In genomic region chr17:20066253-20066652, GRCh38 we compare ENCODE assay signal across 10 cellular contexts. TPM values are rescaled to one million over a fixed set of nuclear protein-coding genes. Genes with fewer than 3 reads are reported as not detected.
DNase-seq lines count a peak whose midpoint lies in the region; ATAC-seq and TF ChIP-seq lines count a peak whose summit lies in the region.
"Had no signal": no experiment of that assay in that cellular context is flagged by ENCODE, and none has a peak within 500 bp of the region (broad histone marks: within the 10 kb centered on the region; RNA-seq: fewer than 3 reads in every experiment).

No MANE protein-coding gene starts in this region.

- CTCF ChIA-PET in SK-N-SH (lab: Yijun Ruan, JAX) = interaction anchor here (0.9 to 1.5 kb wide), 3 partner anchors 11 to 56 kb away, joined by 3 read pairs; no protein-coding TSS in a partner anchor

- DNase-seq in Ammon's horn (ENCODE audit: low spot score) (peak; percentile 42), SK-N-SH (no peak), fibroblast of pulmonary artery (ENCODE audit: low read depth) (peak; percentile 83), posterior cingulate gyrus (peak in 6 of 10 donors; percentile 23 to 90 (median 47)), D341Med (ENCODE audit: low spot score) (no peak)
- DNase-seq in activated T-cell treated with anti-CD3 and anti-CD28 coated beads, Interleukin-2, amount 50 U/mL, for 24 hours = no peak
- DNase-seq: activated naive CD8-positive, alpha-beta T cell treated with anti-CD3 and anti-CD28 coated beads, Interleukin-2, amount 10 ng/mL, durations not matched to agents 7 days and 5 days; CD8-positive, alpha-beta memory T cell had no signal

- no peak overlapping the region for H3K27ac Mint-ChIP-seq in activated T-cell treated with anti-CD3 and anti-CD28 coated beads, Interleukin-2, amount 50 U/mL, for 24 hours
- H3K27ac Mint-ChIP-seq: activated naive CD8-positive, alpha-beta T cell treated with anti-CD3 and anti-CD28 coated beads, Interleukin-2, amount 10 ng/mL, durations not matched to agents 7 days and 5 days; CD8-positive, alpha-beta memory T cell had no signal

- no peak for TF ChIP-seq RAD21 in SK-N-SH (IDR thresholded peaks at IDR 0.05; ENCODE audit: low read length)

- POLR2A ChIA-PET in SK-N-SH (lab: Yijun Ruan, JAX) = no interaction called here

- H3K4me1 Mint-ChIP-seq in activated T-cell treated with anti-CD3 and anti-CD28 coated beads, Interleukin-2, amount 50 U/mL, for 24 hours (ENCODE audit: low read depth) = peaks cover 23% of the 10 kb centered on the region

- no peak overlapping the region; the same call in 1 of the 2 replicates for H2AFZ ChIP-seq in SK-N-SH (ENCODE audit: low read depth)

- H3K79me2 ChIP-seq in SK-N-SH (ENCODE audit: insufficient read depth) = no peaks in the 10 kb centered on the region

- no peaks in the 10 kb centered on the region for H4K20me1 ChIP-seq in SK-N-SH (ENCODE audit: insufficient read depth)

- peaks cover 3 to 26% of the 10 kb centered on the region in 2 experiments; a peak in 3 of 4 replicates for H3K4me1 ChIP-seq in SK-N-SH (ENCODE audit: control insufficient read depth in 1 of 2, insufficient read depth in 2 of 2, low read depth in 1 of 2, low read length in 1 of 2)

- no peaks in the 10 kb centered on the region for H3K27me3 Mint-ChIP-seq in activated T-cell treated with anti-CD3 and anti-CD28 coated beads, Interleukin-2, amount 50 U/mL, for 24 hours
- H3K27me3 Mint-ChIP-seq: CD8-positive, alpha-beta memory T cell had no signal

- peaks cover 36% of the 10 kb centered on the region for H3F3A ChIP-seq in SK-N-SH (replicated peaks; ENCODE audit: insufficient read depth)

- H3K9me3 ChIP-seq in SK-N-SH = no peaks in the 10 kb centered on the region

- no peaks in the 10 kb centered on the region for H3K9me3 Mint-ChIP-seq in activated T-cell treated with anti-CD3 and anti-CD28 coated beads, Interleukin-2, amount 50 U/mL, for 24 hours
- H3K9me3 Mint-ChIP-seq: activated naive CD8-positive, alpha-beta T cell treated with anti-CD3 and anti-CD28 coated beads, Interleukin-2, amount 10 ng/mL, durations not matched to agents 7 days and 5 days; CD8-positive, alpha-beta memory T cell had no signal

- TF ChIP-seq CTCF in SK-N-SH (IDR thresholded peaks at IDR 0.05) (no peak), fibroblast of pulmonary artery (IDR thresholded peaks at IDR 0.05; ENCODE audit: low read length, missing control alignments) (no peak)

- intact Hi-C loops in posterior cingulate gyrus (cut with DNase I) = no loop called here

- no peak overlapping the region for H3K4me3 Mint-ChIP-seq in activated T-cell treated with anti-CD3 and anti-CD28 coated beads, Interleukin-2, amount 50 U/mL, for 24 hours
- H3K4me3 Mint-ChIP-seq: activated naive CD8-positive, alpha-beta T cell treated with anti-CD3 and anti-CD28 coated beads, Interleukin-2, amount 10 ng/mL, durations not matched to agents 7 days and 5 days; CD8-positive, alpha-beta memory T cell had no signal

- no peaks in the 10 kb centered on the region for H3K36me3 ChIP-seq in SK-N-SH (replicated peaks in 1 of 2; ENCODE audit: control insufficient read depth in 1 of 2, insufficient read depth in 2 of 2, low read length in 1 of 2)

- TF ChIP-seq EP300 in SK-N-SH (IDR thresholded peaks at IDR 0.05; ENCODE audit: borderline replicate concordance in 1 of 2, low read depth in 1 of 2, low read length in 1 of 2) = peak in 1 of 2 experiments; percentile 79; a peak in 1 of 4 replicates

- H3K4me2 ChIP-seq in SK-N-SH = peak overlapping the region; percentile 67

- no peak overlapping the region for H3K4me3 ChIP-seq in SK-N-SH (ENCODE audit: low read depth in 2 of 2, low read length in 1 of 2)
- H3K4me3 ChIP-seq in fibroblast of pulmonary artery (replicated peaks; ENCODE audit: low read depth, low read length) = no peak overlapping the region

- ATAC-seq in HG02885 (IDR thresholded peaks at IDR 0.05; ENCODE audit: poor library complexity, unreplicated experiment) (no peak), HG03196 (IDR thresholded peaks at IDR 0.05; ENCODE audit: unreplicated experiment) (no peak)

- no peaks in the 10 kb centered on the region for H3K9me2 ChIP-seq in SK-N-SH

- H3K27me3 ChIP-seq in SK-N-SH (ENCODE audit: insufficient read depth) = no peaks in the 10 kb centered on the region

- no peaks in the 10 kb centered on the region for H3K36me3 Mint-ChIP-seq in activated T-cell treated with anti-CD3 and anti-CD28 coated beads, Interleukin-2, amount 50 U/mL, for 24 hours (ENCODE audit: low read depth)
- H3K36me3 Mint-ChIP-seq: activated naive CD8-positive, alpha-beta T cell treated with anti-CD3 and anti-CD28 coated beads, Interleukin-2, amount 10 ng/mL, durations not matched to agents 7 days and 5 days had no signal

- H3K9ac ChIP-seq in SK-N-SH = no peak overlapping the region

- peak overlapping the region in 1 of 2 experiments; percentile 55; a peak in 3 of 4 replicates for H3K27ac ChIP-seq in SK-N-SH (ENCODE audit: low read depth in 2 of 2, low read length in 1 of 2)

- WGBS in SK-N-SH (ENCODE audit: low lambda C conversion rate) = 4% methylated on average over 4 of the region's 4 CpGs

TF ChIP-seq in SK-N-SH, 30 proteins besides CTCF, POLR2A, EP300 and RAD21 (continues in another document):
- TF ChIP-seq FOXM1 (IDR thresholded peaks at IDR 0.05; ENCODE audit: low read depth) (peak; percentile 20; the same call in 1 of the 2 replicates), MAX (IDR thresholded peaks at IDR 0.05; ENCODE audit: low read depth) (peak; percentile 63; the same call in 1 of the 2 replicates), JUND (IDR thresholded peaks at IDR 0.05) (peak; percentile 70), RFX5 (IDR thresholded peaks at IDR 0.05; ENCODE audit: low read length) (no peak), PBX3 (IDR thresholded peaks at IDR 0.05) (peak; percentile 48), IRF3 (IDR thresholded peaks at IDR 0.05; ENCODE audit: low read depth, low read length) (no peak), GATA2 (CRISPR knock-in tag; IDR thresholded peaks at IDR 0.05) (no peak), ZBTB33 (IDR thresholded peaks at IDR 0.05; ENCODE audit: borderline replicate concordance, low read depth) (no peak), TAF1 (IDR thresholded peaks at IDR 0.05; ENCODE audit: borderline replicate concordance, low read depth, low read length) (no peak), FOXJ3 (CRISPR knock-in tag; IDR thresholded peaks at IDR 0.05) (no peak), NRF1 (IDR thresholded peaks at IDR 0.05; ENCODE audit: low read depth, low read length) (no peak), MEF2A (IDR thresholded peaks at IDR 0.05; ENCODE audit: borderline replicate concordance, low read depth) (peak; percentile 66), NFIC (IDR thresholded peaks at IDR 0.05; ENCODE audit: borderline replicate concordance) (peak; percentile 94), SIN3A (IDR thresholded peaks at IDR 0.05; ENCODE audit: borderline replicate concordance, low read depth, low read length) (no peak), MXI1 (IDR thresholded peaks at IDR 0.05; ENCODE audit: low read depth, low read length) (no peak), RXRA (IDR thresholded peaks at IDR 0.05; ENCODE audit: borderline replicate concordance, low read depth) (peak; percentile 59; the same call in 1 of the 2 replicates), TCF12 (IDR thresholded peaks at IDR 0.05) (peak; percentile 76), ELF1 (IDR thresholded peaks at IDR 0.05) (no peak), GABPA (IDR thresholded peaks at IDR 0.05; ENCODE audit: low read depth) (peak; percentile 18; the same call in 1 of the 2 replicates), CHD2 (IDR thresholded peaks at IDR 0.05; ENCODE audit: low read length, partially characterized antibody) (no peak), RCOR1 (IDR thresholded peaks at IDR 0.05; ENCODE audit: low read length) (no peak), EZH2phosphoT487 (IDR thresholded peaks at IDR 0.05; ENCODE audit: borderline replicate concordance, low read depth) (no peak)

RNA-seq across cellular contexts. Expression of gene SPECC1, which starts 57.1 kb away (rescaled TPM):
- polyA plus RNA-seq in SK-N-SH (2012; rRNA removed) = 8.8 and 11.2 TPM in 2 replicates
- polyA plus RNA-seq in SK-N-SH (2012; cell fraction: cytosol; rRNA removed) = 8.9 and 9.7 TPM in 2 replicates
- 7.8 and 9.0 TPM in 2 replicates for polyA plus RNA-seq in SK-N-SH (2012; cell fraction: nucleus; rRNA removed)

Comparison
In these comparisons a context has a peak if more than half of its experiments do, and no peak if none do; other contexts are left out.
1. DNase-seq: peak in Ammon's horn (single experiment), fibroblast of pulmonary artery (single experiment) and posterior cingulate gyrus (6 of 10); none in SK-N-SH (single experiment), D341Med (single experiment) and activated T-cell treated with anti-CD3 and anti-CD28 coated beads, Interleukin-2, amount 50 U/mL, for 24 hours (single experiment).